Comparison of ENCODE assay signal across 19 cellular contexts in genomic region chr2:148507970-148508369, GRCh38.
DNase-seq lines count a peak whose midpoint lies in the region; ATAC-seq and TF ChIP-seq lines count a peak whose summit lies in the region.
"Had no signal": no experiment of that assay in that cellular context is flagged by ENCODE, and none has a peak within 500 bp of the region (broad histone marks: within the 10 kb centered on the region; RNA-seq: fewer than 3 reads in every experiment).

No MANE protein-coding gene starts in this region.

- H3K36me3 Mint-ChIP-seq in endodermal cell (ENCODE audit: low read depth), result no peaks in the 10 kb centered on the region
- H3K36me3 Mint-ChIP-seq in neural progenitor cell, result no peaks in the 10 kb centered on the region

- H3K36me3 ChIP-seq in heart left ventricle (peaks cover 0 to 12% (median 0%) of the 10 kb centered on the region in 9 donors), endodermal cell (ENCODE audit: control insufficient read depth, insufficient read depth, low read length) (no peaks in the 10 kb centered on the region), neural progenitor cell (no peaks in the 10 kb centered on the region), BE2C (no peaks in the 10 kb centered on the region)
- H3K36me3 ChIP-seq: SJCRH30 had no signal

- H3K9me3 ChIP-seq in heart left ventricle (no peaks in the 10 kb centered on the region), endodermal cell (ENCODE audit: control insufficient read depth, low read length) (no peaks in the 10 kb centered on the region), neural progenitor cell (ENCODE audit: low read depth) (no peaks in the 10 kb centered on the region), BE2C (no peaks in the 10 kb centered on the region)
- H3K9me3 ChIP-seq: SJCRH30 had no signal

- H3K9ac ChIP-seq in endodermal cell (ENCODE audit: extremely low read depth, low read length, poor library complexity, severe bottlenecking) (no peak overlapping the region), neural progenitor cell (no peak overlapping the region)

- peaks cover 0 to 17% (median 7%) of the 10 kb centered on the region in 12 donors for H3K4me1 ChIP-seq in heart left ventricle
- H3K4me1 ChIP-seq in endodermal cell (ENCODE audit: control insufficient read depth, insufficient read depth, low read length), result no peaks in the 10 kb centered on the region
- peaks cover 2% of the 10 kb centered on the region for H3K4me1 ChIP-seq in neural progenitor cell
- H3K4me1 ChIP-seq in BE2C, result no peaks in the 10 kb centered on the region
- H3K4me1 ChIP-seq: SJCRH30 had no signal

- no peaks in the 10 kb centered on the region for H3K79me2 ChIP-seq in neural progenitor cell (ENCODE audit: low read depth)

- no peak overlapping the region for H3K4me2 ChIP-seq in neural progenitor cell

- H3K27me3 ChIP-seq in heart left ventricle, result no peaks in the 10 kb centered on the region
- no peaks in the 10 kb centered on the region for H3K27me3 ChIP-seq in endodermal cell (ENCODE audit: control insufficient read depth, insufficient read depth, low read length, poor library complexity, severe bottlenecking)
- H3K27me3 ChIP-seq in neural progenitor cell, result no peaks in the 10 kb centered on the region
- H3K27me3 ChIP-seq in BE2C, result no peaks in the 10 kb centered on the region
- H3K27me3 ChIP-seq: SJCRH30 had no signal

- H3F3A ChIP-seq in neural progenitor cell (ENCODE audit: low read depth), result no peaks in the 10 kb centered on the region

- no peak overlapping the region for H3K4me3 ChIP-seq in heart left ventricle
- no peak overlapping the region for H3K4me3 ChIP-seq in NB4 (ENCODE audit: low read depth, low read length)
- H3K4me3 ChIP-seq in endodermal cell (ENCODE audit: low read length), result no peak overlapping the region
- no peak overlapping the region for H3K4me3 ChIP-seq in neural progenitor cell
- no peak overlapping the region for H3K4me3 ChIP-seq in foreskin fibroblast (ENCODE audit: low read depth in 1 of 2, low read length in 2 of 2)
- no peak overlapping the region for H3K4me3 ChIP-seq in BE2C (ENCODE audit: low read depth, low read length)
- H3K4me3 ChIP-seq: K562, SJCRH30 had no signal

- TF ChIP-seq CTCF in heart left ventricle (IDR thresholded peaks at IDR 0.05), result no peak
- TF ChIP-seq CTCF in NB4 (IDR thresholded peaks at IDR 0.05; ENCODE audit: low read depth, low read length), result no peak
- TF ChIP-seq CTCF in endodermal cell (conservative IDR thresholded peaks at IDR 0.05), result no peak
- TF ChIP-seq CTCF in neural progenitor cell (IDR thresholded peaks at IDR 0.05), result no peak
- no peak for TF ChIP-seq CTCF in foreskin fibroblast (IDR thresholded peaks at IDR 0.05; ENCODE audit: low read depth, low read length)
- TF ChIP-seq CTCF in BE2C (IDR thresholded peaks at IDR 0.05; ENCODE audit: low read depth, low read length), result no peak

- H4K20me1 ChIP-seq in neural progenitor cell (ENCODE audit: low read depth), result no peaks in the 10 kb centered on the region

- WGBS in heart left ventricle, 4 donors, result 58 to 69% (median 63%) methylated on average over 3 of the region's 3 CpGs
- 81% methylated on average over 3 of the region's 3 CpGs; no CpG with 5 or more reads in 1 of the 2 experiments for WGBS in endodermal cell (ENCODE audit: insufficient coverage in 1 of 2, insufficient read length in 1 of 2), 2 experiments

- H3K4me1 Mint-ChIP-seq in endodermal cell (peaks cover 18% of the 10 kb centered on the region), neural progenitor cell (peaks cover 8% of the 10 kb centered on the region)

- H3K27ac ChIP-seq in heart left ventricle (no peak overlapping the region), endodermal cell (ENCODE audit: low read depth, low read length) (no peak overlapping the region), neural progenitor cell (no peak overlapping the region)
- H3K27ac ChIP-seq: SJCRH30 had no signal

- DNase-seq in heart left ventricle, result peak in 1 of 5 donors; percentile 36
- no peak for DNase-seq in Right ventricle myocardium inferior (ENCODE audit: missing footprints)
- peak; percentile 14 for DNase-seq in NB4 (ENCODE audit: low read depth)
- DNase-seq in endodermal cell, result peak; percentile 72
- peak; percentile 16 for DNase-seq in neural progenitor cell (ENCODE audit: low spot score)
- no peak for DNase-seq in foreskin fibroblast
- no peak for DNase-seq in BE2C
- DNase-seq: Calu3; Kasumi-1; NCI-H1105; NCI-H1436 treated with DMSO at 0.1 percent for 48 hours; NCI-H187 treated with DMSO at 0.1 percent for 48 hours; NCI-H446; NCI-H524 treated with DMSO at 0.1 percent for 48 hours; NK-92 treated with Interleukin-12 subunit alpha and Interleukin-12 subunit beta, amount 100 ng/mL, for 24 hours; PC-3; SJCRH30 had no signal

- H2AFZ ChIP-seq in neural progenitor cell (replicated peaks), result no peak overlapping the region

- ATAC-seq in heart left ventricle (peak in 3 of 4 donors; percentile 12 to 45 (median 28)), Right ventricle myocardium inferior (no peak)
- ATAC-seq: PC-3 had no signal

- H3K9me3 Mint-ChIP-seq in endodermal cell, result no peaks in the 10 kb centered on the region
- H3K9me3 Mint-ChIP-seq in neural progenitor cell, result no peaks in the 10 kb centered on the region

- H3K4me3 Mint-ChIP-seq in endodermal cell (no peak overlapping the region), neural progenitor cell (no peak overlapping the region)
- H3K4me3 Mint-ChIP-seq: B cell had no signal

- H3K27me3 Mint-ChIP-seq in endodermal cell (ENCODE audit: insufficient read depth) (peaks cover 2% of the 10 kb centered on the region), neural progenitor cell (ENCODE audit: insufficient read depth, low read depth) (peaks cover 2% of the 10 kb centered on the region)
- H3K27me3 Mint-ChIP-seq: B cell had no signal

- H3K27ac Mint-ChIP-seq in endodermal cell (no peak overlapping the region), neural progenitor cell (no peak overlapping the region)
- H3K27ac Mint-ChIP-seq: B cell had no signal

- TF ChIP-seq POLR2A in heart left ventricle (IDR thresholded peaks at IDR 0.05), result no peak
- no peak for TF ChIP-seq POLR2A in NB4 (IDR thresholded peaks at IDR 0.05; ENCODE audit: extremely low read depth, insufficient read length)

- intact Hi-C loops in heart left ventricle (cut with DNase I) (loop anchor here in 9 of 10 donors (2.0 to 10.0 kb wide), 8 partner anchors 513 to 571 kb away; no protein-coding TSS in a partner anchor), Right ventricle myocardium inferior (cut with DNase I) (loop anchor here (2.0 to 5.0 kb wide), 2 partner anchors 517 to 571 kb away; no protein-coding TSS in a partner anchor)

Comparison
In these comparisons a context has a peak if more than half of its experiments do, and no peak if none do; other contexts are left out.
1. DNase-seq: peak in NB4 (single experiment), endodermal cell (single experiment) and neural progenitor cell (single experiment); none in Right ventricle myocardium inferior (single experiment), foreskin fibroblast (0 of 2) and BE2C (single experiment).